ENCODE assay signal across 7 cellular contexts in genomic region chr16:2778692-2778958, GRCh38. TPM values are rescaled to one million over a fixed set of nuclear protein-coding genes. Genes with fewer than 3 reads are reported as not detected.
A peak's percentile ranks its signal among the peaks of the same experiment; 100 is the strongest.
DNase-seq lines count a peak whose midpoint lies in the region; ATAC-seq, FAIRE-seq and TF ChIP-seq lines count a peak whose summit lies in the region.
"Had no signal": no experiment of that assay in that cellular context is flagged by ENCODE, and none has a peak within 500 bp of the region (broad histone marks: within the 10 kb centered on the region; RNA-seq: fewer than 3 reads in every experiment).

No MANE protein-coding gene starts in this region.

- no peak for TF ChIP-seq EP300 in GM12878 (IDR thresholded peaks at IDR 0.05; ENCODE audit: borderline replicate concordance in 1 of 2, control insufficient read depth in 1 of 2, low read depth in 2 of 2, low read length in 2 of 2)

- SMC1A ChIA-PET in GM12878 (lab: Charles Lee; ENCODE audit: uncharacterized antibody, unreplicated experiment), result interaction anchor here (1.8 kb wide), 1 partner anchor 26 kb away, joined by 7 read pairs; the partner anchor contains the start of gene SRRM2

- ATAC-seq in GM12878 (no peak), HG03342 (IDR thresholded peaks at IDR 0.05; ENCODE audit: unreplicated experiment) (no peak)

- no peak for FAIRE-seq in GM12878 (lab: Jason Lieb, UNC)

- H3K27me3 ChIP-seq in HUES48 (ENCODE audit: control insufficient read depth, insufficient read depth, low read length) (no peaks in the 10 kb centered on the region), GM12878 (replicated peaks in 1 of 2; ENCODE audit: control insufficient read depth in 2 of 2, insufficient read depth in 2 of 2, low read length in 1 of 2) (no peaks in the 10 kb centered on the region), parathyroid adenoma (ENCODE audit: control insufficient read depth, insufficient read depth, low read length) (no peaks in the 10 kb centered on the region)

- no peak overlapping the region for H3K9ac ChIP-seq in HUES48 (ENCODE audit: low read depth, low read length)
- H3K9ac ChIP-seq in GM12878 (ENCODE audit: control insufficient read depth, insufficient read depth, low read length), result peak overlapping the region; percentile 99
- no peak overlapping the region for H3K9ac ChIP-seq in parathyroid adenoma

- H3K36me3 ChIP-seq in HUES48 (ENCODE audit: control insufficient read depth, insufficient read depth, low read length) (peaks cover 18% of the 10 kb centered on the region), GM12878 (ENCODE audit: control insufficient read depth in 2 of 2, insufficient read depth in 2 of 2, low read length in 1 of 2) (no peaks in the 10 kb centered on the region; a peak in 1 of 4 replicates), parathyroid adenoma (ENCODE audit: control insufficient read depth, insufficient read depth, low read length) (no peaks in the 10 kb centered on the region)

- peaks cover 30% of the 10 kb centered on the region for H3K79me2 ChIP-seq in GM12878 (ENCODE audit: control insufficient read depth, insufficient read depth, low read length)
- H3K79me2 ChIP-seq in parathyroid adenoma, result peaks cover 17% of the 10 kb centered on the region

- intact Hi-C loops in GM12878 (cut with micrococcal nuclease; ENCODE audit: unreplicated experiment), result no loop called here

- WGBS in GM12878 (ENCODE audit: insufficient coverage, insufficient replicate concordance, low lambda C conversion rate, missing lambda C conversion rate), result 96% methylated on average over 12 of the region's 12 CpGs

- H3K4me3 ChIP-seq in HUES48 (ENCODE audit: low read depth, low read length), result peak overlapping the region; percentile 93
- H3K4me3 ChIP-seq in GM12878, result peak overlapping the region; percentile 86
- peak overlapping the region; percentile 98 for H3K4me3 ChIP-seq in parathyroid adenoma (ENCODE audit: low read depth, low read length)

- CTCF ChIA-PET in GM12878 (lab: Yijun Ruan, JAX), result interaction anchor here (1.9 kb wide), 1 partner anchor 89 kb away, joined by 6 read pairs; no protein-coding TSS in a partner anchor

- DNase-seq in GM12878 (ENCODE audit: low read depth, low spot score) (no peak), AG08396 (ENCODE audit: low spot score) (no peak), RKO (ENCODE audit: low spot score) (no peak)
- DNase-seq: NCI-H1436 had no signal

- H4K20me1 ChIP-seq in GM12878 (ENCODE audit: control insufficient read depth, insufficient read depth), result no peaks in the 10 kb centered on the region

- peak overlapping the region; percentile 96 for H3K4me2 ChIP-seq in GM12878 (ENCODE audit: control insufficient read depth, insufficient read depth)
- peak overlapping the region; percentile 96 for H3K4me2 ChIP-seq in parathyroid adenoma (ENCODE audit: low read length)

- no TSS peak for BruUV-seq in GM12878 (replicated peaks; lab: Mats Ljungman, UMichigan)

- TF ChIP-seq POLR2A in GM12878 (IDR thresholded peaks at IDR 0.05; ENCODE audit: low read depth, low read length), result no peak

- POLR2A ChIA-PET in GM12878 (lab: Charles Lee), result interaction anchor here (1.2 to 3.9 kb wide), 2 partner anchors 25 to 28 kb away, joined by 4 to 27 read pairs; partner anchors contain the start of gene SRRM2

- no peak for TF ChIP-seq CTCF in GM12878 (IDR thresholded peaks at IDR 0.05 in 2 of 3, conservative IDR thresholded peaks at IDR 0.05 in 1 of 3; ENCODE audit: control insufficient read depth in 2 of 3, extremely low read depth in 1 of 3, insufficient read depth in 1 of 3, low read depth in 3 of 3, low read length in 3 of 3)
- TF ChIP-seq CTCF in parathyroid adenoma (IDR thresholded peaks at IDR 0.05), result no peak

- in situ Hi-C loops in GM12878 (cut with MboI), result no loop called here

- TF ChIP-seq RAD21 in GM12878 (IDR thresholded peaks at IDR 0.05; ENCODE audit: insufficient read depth, low read depth, low read length), result no peak

- no peak overlapping the region for H3K27ac ChIP-seq in HUES48 (ENCODE audit: low read depth, low read length)
- H3K27ac ChIP-seq in GM12878 (ENCODE audit: control insufficient read depth, insufficient read depth), result no peak overlapping the region; the same call in 1 of the 2 replicates
- H3K27ac ChIP-seq in parathyroid adenoma, result peak overlapping the region; percentile 99

- H3K9me3 ChIP-seq in HUES48 (ENCODE audit: control insufficient read depth, insufficient read depth, low read length) (no peaks in the 10 kb centered on the region), GM12878 (replicated peaks; ENCODE audit: control insufficient read depth, insufficient read depth, low read length) (no peaks in the 10 kb centered on the region), parathyroid adenoma (ENCODE audit: control insufficient read depth, low read length) (no peaks in the 10 kb centered on the region)

- H3K4me1 ChIP-seq in HUES48 (ENCODE audit: control insufficient read depth, insufficient read depth, low read length), result peaks cover 7% of the 10 kb centered on the region
- 0 out of 2 replicates have a peak, but pooled peaks cover 4% of the 10 kb centered on the region for H3K4me1 ChIP-seq in GM12878 (ENCODE audit: control insufficient read depth, insufficient read depth, low read length)
- peaks cover 11% of the 10 kb centered on the region for H3K4me1 ChIP-seq in parathyroid adenoma

- RAD21 ChIA-PET in GM12878 (lab: Charles Lee; ENCODE audit: unreplicated experiment), result no interaction called here

- H2AFZ ChIP-seq in GM12878 (ENCODE audit: control insufficient read depth, low read depth, low read length) (no peak overlapping the region), parathyroid adenoma (peak overlapping the region; percentile 98)

RNA-seq across cellular contexts. Expression of gene ELOB, which starts 1.5 kb away (rescaled TPM):
- total RNA-seq in GM12878 (2013; cell fraction: nucleolus; rRNA removed), result 6.4 and 12.2 TPM in 2 replicates
- total RNA-seq in GM12878 (2014; rRNA removed) (177 and 258 TPM in 2 replicates), GM12878 (2014; rRNA removed; fragmentation: Illumina TruSeq; extraction: Trizol) (133 and 154 TPM in 2 replicates), GM12878 (2021) (211 and 219 TPM in 2 replicates)
- 321 TPM for polyA plus RNA-seq in GM12878 (2011; ENCODE audit: low read depth)
- polyA plus RNA-seq in GM12878 (2011; rRNA removed) (72.8 and 219 TPM in 2 replicates), GM12878 (2014; fragmentation: Illumina TruSeq; extraction: Trizol) (5.0 and 86.9 TPM in 2 replicates), GM12878 (2014; fragmentation: Nextera tagmentation; extraction: Ambion mirVana) (100 to 1,000 TPM; 752 to 823 TPM), GM12878 (2014; rRNA removed) (268 and 337 TPM in 2 replicates), GM12878 (2016; fragmentation: Nextera tagmentation; extraction: Ambion mirVana) (100 to 1,000 TPM; 487 to 534 TPM)
- polyA plus RNA-seq in GM12878 (2011; cell fraction: cytosol; rRNA removed), result 556 and 601 TPM in 2 replicates
- polyA plus RNA-seq in GM12878 (2011; cell fraction: nucleus; rRNA removed), result 162 and 166 TPM in 2 replicates
- 162 and 263 TPM in 2 replicates for polyA plus RNA-seq in GM12878 (2012)
- polyA minus RNA-seq in GM12878 (2011; rRNA and poly(A)+ RNA removed), result 84.6 and 103 TPM in 2 replicates
- polyA minus RNA-seq in GM12878 (2011; cell fraction: cytosol; rRNA and poly(A)+ RNA removed), result 44.1 and 53.4 TPM in 2 replicates
- polyA minus RNA-seq in GM12878 (2011; cell fraction: nucleus; rRNA and poly(A)+ RNA removed), result 17.8 and 20.5 TPM in 2 replicates

RNA-seq across cellular contexts. Expression of gene PRSS33, which starts 8.7 kb away (rescaled TPM):
- total RNA-seq in GM12878 (2013; cell fraction: nucleolus; rRNA removed), result not detected in 2 replicates
- total RNA-seq in GM12878 (2014; rRNA removed) (not detected in 2 replicates), GM12878 (2014; rRNA removed; fragmentation: Illumina TruSeq; extraction: Trizol) (not detected in 2 replicates), GM12878 (2021) (not detected in 2 replicates)
- not detected for polyA plus RNA-seq in GM12878 (2011; ENCODE audit: low read depth)
- polyA plus RNA-seq in GM12878 (2011; rRNA removed) (not detected in 2 replicates), GM12878 (2014; fragmentation: Illumina TruSeq; extraction: Trizol) (not detected in 2 replicates), GM12878 (2014; fragmentation: Nextera tagmentation; extraction: Ambion mirVana) (not detected), GM12878 (2014; rRNA removed) (not detected in 2 replicates), GM12878 (2016; fragmentation: Nextera tagmentation; extraction: Ambion mirVana) (not detected)
- polyA plus RNA-seq in GM12878 (2011; cell fraction: cytosol; rRNA removed), result not detected in 2 replicates
- polyA plus RNA-seq in GM12878 (2011; cell fraction: nucleus; rRNA removed), result not detected in 2 replicates
- not detected in 2 replicates for polyA plus RNA-seq in GM12878 (2012)
- not detected in 2 replicates for polyA minus RNA-seq in GM12878 (2011; rRNA and poly(A)+ RNA removed)
- polyA minus RNA-seq in GM12878 (2011; cell fraction: cytosol; rRNA and poly(A)+ RNA removed), result not detected in 2 replicates
- polyA minus RNA-seq in GM12878 (2011; cell fraction: nucleus; rRNA and poly(A)+ RNA removed), result not detected in 2 replicates

RNA-seq across cellular contexts. Expression of gene PRSS41, which starts 19.6 kb away (rescaled TPM):
- total RNA-seq in GM12878 (2013; cell fraction: nucleolus; rRNA removed), result not detected in 2 replicates
- total RNA-seq in GM12878 (2014; rRNA removed), result not detected in 2 replicates
- not detected in 2 replicates for total RNA-seq in GM12878 (2014; rRNA removed; fragmentation: Illumina TruSeq; extraction: Trizol)
- not detected in 2 replicates for total RNA-seq in GM12878 (2021)
- polyA plus RNA-seq in GM12878 (2011; ENCODE audit: low read depth), result not detected
- not detected in 2 replicates for polyA plus RNA-seq in GM12878 (2011; rRNA removed)
- not detected in 2 replicates for polyA plus RNA-seq in GM12878 (2011; cell fraction: cytosol; rRNA removed)
- not detected in 2 replicates for polyA plus RNA-seq in GM12878 (2011; cell fraction: nucleus; rRNA removed)
- polyA plus RNA-seq in GM12878 (2012), result not detected in 2 replicates
- polyA plus RNA-seq in GM12878 (2014; fragmentation: Illumina TruSeq; extraction: Trizol), result not detected in 2 replicates
- not detected for polyA plus RNA-seq in GM12878 (2014; fragmentation: Nextera tagmentation; extraction: Ambion mirVana)
- polyA plus RNA-seq in GM12878 (2014; rRNA removed), result not detected in 2 replicates
- polyA plus RNA-seq in GM12878 (2016; fragmentation: Nextera tagmentation; extraction: Ambion mirVana), result not detected
- polyA minus RNA-seq in GM12878 (2011; rRNA and poly(A)+ RNA removed), result not detected in 2 replicates
- polyA minus RNA-seq in GM12878 (2011; cell fraction: cytosol; rRNA and poly(A)+ RNA removed), result not detected in 2 replicates
- not detected in 2 replicates for polyA minus RNA-seq in GM12878 (2011; cell fraction: nucleus; rRNA and poly(A)+ RNA removed)

RNA-seq across cellular contexts. Expression of gene SRRM2, which starts 26.2 kb away (rescaled TPM):
- total RNA-seq in GM12878 (2013; cell fraction: nucleolus; rRNA removed), result 433 and 461 TPM in 2 replicates
- 45.0 and 58.5 TPM in 2 replicates for total RNA-seq in GM12878 (2014; rRNA removed)
- 66.4 and 68.1 TPM in 2 replicates for total RNA-seq in GM12878 (2014; rRNA removed; fragmentation: Illumina TruSeq; extraction: Trizol)
- total RNA-seq in GM12878 (2021), result 420 and 483 TPM in 2 replicates
- 162 TPM for polyA plus RNA-seq in GM12878 (2011; ENCODE audit: low read depth)
- polyA plus RNA-seq in GM12878 (2011; rRNA removed), result 96.5 and 129 TPM in 2 replicates
- polyA plus RNA-seq in GM12878 (2011; cell fraction: cytosol; rRNA removed), result 199 and 209 TPM in 2 replicates
- polyA plus RNA-seq in GM12878 (2011; cell fraction: nucleus; rRNA removed), result 2,282 and 3,207 TPM in 2 replicates
- 479 and 774 TPM in 2 replicates for polyA plus RNA-seq in GM12878 (2012)
- polyA plus RNA-seq in GM12878 (2014; fragmentation: Illumina TruSeq; extraction: Trizol), result 402 and 463 TPM in 2 replicates
- 10 to 100 TPM; 30.1 to 73.0 TPM for polyA plus RNA-seq in GM12878 (2014; fragmentation: Nextera tagmentation; extraction: Ambion mirVana)
- polyA plus RNA-seq in GM12878 (2014; rRNA removed), result 502 and 661 TPM in 2 replicates
- 100 to 1,000 TPM; 262 to 266 TPM for polyA plus RNA-seq in GM12878 (2016; fragmentation: Nextera tagmentation; extraction: Ambion mirVana)
- polyA minus RNA-seq in GM12878 (2011; rRNA and poly(A)+ RNA removed), result 68.3 and 115 TPM in 2 replicates
- polyA minus RNA-seq in GM12878 (2011; cell fraction: cytosol; rRNA and poly(A)+ RNA removed), result 104 and 110 TPM in 2 replicates
- 146 and 241 TPM in 2 replicates for polyA minus RNA-seq in GM12878 (2011; cell fraction: nucleus; rRNA and poly(A)+ RNA removed)

RNA-seq across cellular contexts. Expression of gene PRSS21, which starts 38.4 kb away (rescaled TPM):
- not detected in 2 replicates for total RNA-seq in GM12878 (2013; cell fraction: nucleolus; rRNA removed)
- total RNA-seq in GM12878 (2014; rRNA removed) (34.3 and 40.1 TPM in 2 replicates), GM12878 (2014; rRNA removed; fragmentation: Illumina TruSeq; extraction: Trizol) (23.3 and 23.6 TPM in 2 replicates), GM12878 (2021) (49.8 and 58.3 TPM in 2 replicates)
- 23.8 TPM for polyA plus RNA-seq in GM12878 (2011; ENCODE audit: low read depth)
- polyA plus RNA-seq in GM12878 (2011; rRNA removed) (not detected in 2 replicates), GM12878 (2014; fragmentation: Illumina TruSeq; extraction: Trizol) (27.2 and 34.7 TPM in 2 replicates), GM12878 (2014; fragmentation: Nextera tagmentation; extraction: Ambion mirVana) (10 to 100 TPM in 1 of 2 experiments, 1 to 10 TPM in 1; 5.3 to 18.4 TPM), GM12878 (2014; rRNA removed) (45.1 and 52.2 TPM in 2 replicates), GM12878 (2016; fragmentation: Nextera tagmentation; extraction: Ambion mirVana) (10 to 100 TPM; 67.0 to 73.4 TPM)
- not detected in 2 replicates for polyA plus RNA-seq in GM12878 (2011; cell fraction: cytosol; rRNA removed)
- 0.15 TPM in 1 of 2 replicates, not detected in the other for polyA plus RNA-seq in GM12878 (2011; cell fraction: nucleus; rRNA removed)
- 38.3 and 40.9 TPM in 2 replicates for polyA plus RNA-seq in GM12878 (2012)
- not detected in 2 replicates for polyA minus RNA-seq in GM12878 (2011; rRNA and poly(A)+ RNA removed)
- 1.2 and 4.2 TPM in 2 replicates for polyA minus RNA-seq in GM12878 (2011; cell fraction: cytosol; rRNA and poly(A)+ RNA removed)
- 1.1 TPM in 1 of 2 replicates, not detected in the other for polyA minus RNA-seq in GM12878 (2011; cell fraction: nucleus; rRNA and poly(A)+ RNA removed)
